12 cellular contexts compared by ENCODE assay signal in the genomic region with DNA sequence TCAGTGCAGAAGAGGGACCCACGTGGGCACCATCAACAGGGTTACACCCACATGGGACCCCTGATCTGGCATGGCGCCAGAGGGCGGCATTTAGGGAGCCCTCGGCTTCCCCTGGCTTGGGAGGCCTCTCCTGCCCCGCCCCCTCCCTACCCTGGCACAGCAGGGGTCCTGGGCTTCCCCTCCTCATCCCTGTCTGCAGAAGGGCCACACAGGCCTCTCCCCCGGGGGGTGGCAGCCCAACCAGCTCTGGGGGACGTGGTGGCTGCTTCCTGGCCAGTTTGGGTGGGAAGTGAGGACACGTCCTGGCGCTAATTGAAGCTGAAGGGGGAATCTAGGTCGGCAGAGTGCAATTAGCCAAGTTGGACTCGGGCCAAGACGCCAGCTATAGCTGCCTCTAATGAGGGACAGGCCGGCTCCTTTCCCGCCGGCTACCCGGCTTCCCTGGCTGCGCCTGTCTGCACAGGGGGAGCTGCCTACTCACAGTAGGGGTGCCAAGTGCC.
A peak's percentile ranks its signal among the peaks of the same experiment; 100 is the strongest.
DNase-seq lines count a peak whose midpoint lies in the region; ATAC-seq lines count a peak whose summit lies in the region.
"Had no signal": no experiment of that assay in that cellular context is flagged by ENCODE, and none has a peak within 500 bp of the region (broad histone marks: within the 10 kb centered on the region; RNA-seq: fewer than 3 reads in every experiment).

No MANE protein-coding gene starts in this region.

- no peaks in the 10 kb centered on the region for H3K27me3 Mint-ChIP-seq in effector memory CD8-positive, alpha-beta T cell
- H3K27me3 Mint-ChIP-seq: activated naive CD8-positive, alpha-beta T cell had no signal

- peak; percentile 54 for DNase-seq in NCI-H2227 (lab: John Stamatoyannopoulos, UW; ENCODE audit: unreplicated experiment)
- DNase-seq in NCI-H2227 treated with DMSO at 0.1 percent for 48 hours (lab: John Stamatoyannopoulos, UW): no peak
- DNase-seq in NT2/D1 (ENCODE audit: low read depth, low spot score): no peak
- DNase-seq in right cardiac atrium: peak; percentile 67 to 87 (median 82)
- DNase-seq in aorta: no peak
- DNase-seq in activated CD4-positive, alpha-beta T cell treated with anti-CD3 and anti-CD28 coated beads, Interleukin-2, amount 50 U/mL, for 1 hour: no peak
- DNase-seq in effector memory CD8-positive, alpha-beta T cell: no peak
- no peak for DNase-seq in HAP-1 (ENCODE audit: low spot score in 2 of 2)
- DNase-seq: activated CD4-positive, alpha-beta T cell treated with anti-CD3 and anti-CD28 coated beads, Interleukin-2, amount 50 U/mL, for 4 hours had no signal

- H3K9me3 Mint-ChIP-seq in effector memory CD8-positive, alpha-beta T cell: no peaks in the 10 kb centered on the region

- H3K4me1 ChIP-seq in NT2/D1 (ENCODE audit: insufficient read depth, insufficient read length) (peaks cover 12% of the 10 kb centered on the region), right cardiac atrium (ENCODE audit: control insufficient read depth, insufficient read depth, low read length) (peaks cover 8% of the 10 kb centered on the region), aorta (ENCODE audit: control insufficient read depth in 1 of 2, insufficient read depth in 2 of 2, low read length in 2 of 2) (no peaks in the 10 kb centered on the region), HAP-1 (no peaks in the 10 kb centered on the region)
- H3K4me1 ChIP-seq: A549 had no signal

- H3K4me1 Mint-ChIP-seq in effector memory CD8-positive, alpha-beta T cell (ENCODE audit: low read depth in 2 of 2): peaks cover 0 to 3% of the 10 kb centered on the region in 2 donors

- in situ Hi-C loops in HAP-1 (cut with MboI; ENCODE audit: low sequenced_read_pairs): no loop called here

- WGBS in right cardiac atrium: 43% methylated on average over 17 of the region's 17 CpGs
- WGBS in aorta, 2 donors: 24 to 40% methylated on average over 17 of the region's 17 CpGs

- H3K4me3 ChIP-seq in NT2/D1 (ENCODE audit: insufficient read length, low read depth) (no peak overlapping the region), right cardiac atrium (ENCODE audit: low read length) (no peak overlapping the region), aorta (ENCODE audit: low read length in 2 of 2) (no peak overlapping the region), HAP-1 (no peak overlapping the region)
- H3K4me3 ChIP-seq: A549, hepatocyte had no signal

- H3K27ac ChIP-seq in right cardiac atrium (ENCODE audit: low read length) (peak overlapping the region; percentile 11), aorta (ENCODE audit: low read depth in 1 of 2, low read length in 2 of 2) (peak overlapping the region; percentile 9 to 31)
- H3K27ac ChIP-seq: A549, hepatocyte had no signal

- H3K36me3 Mint-ChIP-seq in effector memory CD8-positive, alpha-beta T cell (ENCODE audit: insufficient read depth): peaks cover 10% of the 10 kb centered on the region
- H3K36me3 Mint-ChIP-seq: activated naive CD8-positive, alpha-beta T cell had no signal

- H3K36me3 ChIP-seq in NT2/D1 (ENCODE audit: insufficient read depth, insufficient read length, low read length) (no peaks in the 10 kb centered on the region), aorta (ENCODE audit: control insufficient read depth in 1 of 2, insufficient read depth in 2 of 2, low read length in 1 of 2) (peaks cover 0 to 7% of the 10 kb centered on the region in 2 donors), HAP-1 (replicated peaks) (no peaks in the 10 kb centered on the region)

- ATAC-seq in right cardiac atrium (peak; percentile 34 to 41), aorta (ENCODE audit: low FRiP score) (no peak)
- ATAC-seq in effector memory CD8-positive, alpha-beta T cell (replicated peaks): no peak

- H3K9me3 ChIP-seq in NT2/D1 (ENCODE audit: insufficient read depth, low read length) (no peaks in the 10 kb centered on the region), right cardiac atrium (ENCODE audit: control insufficient read depth, low read length) (no peaks in the 10 kb centered on the region), aorta (ENCODE audit: control insufficient read depth, low read length) (no peaks in the 10 kb centered on the region), HAP-1 (no peaks in the 10 kb centered on the region)
- H3K9me3 ChIP-seq: A549 had no signal

- intact Hi-C loops in right cardiac atrium (cut with DNase I): no loop called here
- intact Hi-C loops in aorta (cut with DNase I): no loop called here

- no peak overlapping the region for H3K27ac Mint-ChIP-seq in effector memory CD8-positive, alpha-beta T cell
- H3K27ac Mint-ChIP-seq: activated naive CD8-positive, alpha-beta T cell had no signal

- no peak overlapping the region for H3K4me3 Mint-ChIP-seq in effector memory CD8-positive, alpha-beta T cell

- H3K9ac ChIP-seq in NT2/D1 (ENCODE audit: insufficient read length, low read depth): peak overlapping the region; percentile 32

- H3K27me3 ChIP-seq in NT2/D1 (ENCODE audit: insufficient read depth, insufficient read length) (peaks cover 20% of the 10 kb centered on the region), right cardiac atrium (ENCODE audit: control insufficient read depth, insufficient read depth) (no peaks in the 10 kb centered on the region), aorta (ENCODE audit: control insufficient read depth in 1 of 2, insufficient read depth in 2 of 2, low read length in 1 of 2) (no peaks in the 10 kb centered on the region), HAP-1 (ENCODE audit: low read depth) (no peaks in the 10 kb centered on the region)

Comparison
In these comparisons a context has a peak if more than half of its experiments do, and no peak if none do; other contexts are left out.
1. DNase-seq: peak in NCI-H2227 (single experiment) and right cardiac atrium (3 of 3); none in NCI-H2227 treated with DMSO at 0.1 percent for 48 hours (single experiment), NT2/D1 (single experiment), aorta (0 of 2), activated CD4-positive, alpha-beta T cell treated with anti-CD3 and anti-CD28 coated beads, Interleukin-2, amount 50 U/mL, for 1 hour (single experiment), effector memory CD8-positive, alpha-beta T cell (0 of 3) and HAP-1 (0 of 2).
2. ATAC-seq: peak in right cardiac atrium (2 of 2); none in aorta (single experiment) and effector memory CD8-positive, alpha-beta T cell (single experiment).